Comparison of ENCODE assay signal across 2 cellular contexts in the genomic region with DNA sequence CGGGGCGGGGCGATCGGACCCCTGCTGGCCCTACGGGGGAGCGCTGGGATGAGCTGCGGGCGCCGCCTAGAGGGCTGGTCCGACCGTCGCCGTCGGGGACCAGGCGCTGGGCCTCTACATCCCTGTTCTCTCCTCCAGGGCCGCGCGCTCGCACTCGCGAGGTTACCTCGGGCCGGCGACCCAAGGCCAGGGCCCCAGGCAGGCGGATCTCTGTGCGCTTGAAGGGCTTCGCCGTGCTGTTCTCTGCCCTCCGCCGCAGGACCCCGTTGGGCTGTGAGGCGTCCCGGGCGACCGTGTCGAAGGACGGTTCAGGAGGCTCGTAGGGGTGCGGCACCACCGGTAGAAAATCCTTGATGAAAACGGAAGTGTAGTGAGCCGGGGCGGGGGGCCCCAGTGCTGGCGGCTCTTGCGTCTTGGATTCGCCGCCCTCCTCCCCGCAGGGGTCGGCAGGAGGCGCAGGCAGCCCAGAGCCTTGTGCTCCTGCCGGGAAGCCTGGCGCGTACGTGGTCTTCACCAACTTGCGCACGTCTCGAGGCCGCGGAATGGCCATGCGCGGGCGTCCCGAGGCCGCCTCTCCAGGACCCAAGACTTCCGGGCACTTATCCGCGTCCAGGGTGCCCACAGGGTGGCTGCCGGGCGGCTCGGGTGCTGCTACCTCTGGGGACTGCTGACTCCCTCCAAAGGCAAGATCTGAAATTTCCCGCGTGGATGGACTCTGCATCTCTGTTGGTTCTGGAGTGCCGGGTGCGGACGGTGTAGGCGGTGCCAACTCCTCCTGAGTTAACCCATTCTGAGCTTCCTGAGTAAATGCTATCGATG.
TF ChIP-seq lines count a peak whose summit lies in the region.

No MANE protein-coding gene starts in this region.

TF ChIP-seq in GM12878, 131 proteins besides CTCF, POLR2A, EP300 and RAD21 (continues in another document):
- TF ChIP-seq, protein P1, sequence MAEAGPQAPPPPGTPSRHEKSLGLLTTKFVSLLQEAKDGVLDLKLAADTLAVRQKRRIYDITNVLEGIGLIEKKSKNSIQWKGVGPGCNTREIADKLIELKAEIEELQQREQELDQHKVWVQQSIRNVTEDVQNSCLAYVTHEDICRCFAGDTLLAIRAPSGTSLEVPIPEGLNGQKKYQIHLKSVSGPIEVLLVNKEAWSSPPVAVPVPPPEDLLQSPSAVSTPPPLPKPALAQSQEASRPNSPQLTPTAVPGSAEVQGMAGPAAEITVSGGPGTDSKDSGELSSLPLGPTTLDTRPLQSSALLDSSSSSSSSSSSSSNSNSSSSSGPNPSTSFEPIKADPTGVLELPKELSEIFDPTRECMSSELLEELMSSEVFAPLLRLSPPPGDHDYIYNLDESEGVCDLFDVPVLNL (IDR thresholded peaks at IDR 0.05; ENCODE audit: low read depth, low read length), result peak; percentile 90
- TF ChIP-seq CHD2 (IDR thresholded peaks at IDR 0.05; ENCODE audit: borderline replicate concordance, low read depth, low read length) (no peak; the same call in 1 of the 2 replicates), ZBED1 (IDR thresholded peaks at IDR 0.05; ENCODE audit: borderline replicate concordance) (no peak), SUPT20H (IDR thresholded peaks at IDR 0.05; ENCODE audit: borderline replicate concordance, control insufficient read depth, low read depth, low read length) (no peak), HCFC1 (IDR thresholded peaks at IDR 0.05; ENCODE audit: low read length) (peak; percentile 47; the same call in 1 of the 2 replicates), STAT1 (conservative IDR thresholded peaks at IDR 0.05) (no peak), YY1 (IDR thresholded peaks at IDR 0.05; ENCODE audit: low read depth, low read length) (peak; percentile 77), PML (IDR thresholded peaks at IDR 0.05; ENCODE audit: low read length) (no peak), NRF1 (conservative IDR thresholded peaks at IDR 0.05; ENCODE audit: low read depth, low read length) (0 out of 2 replicates have a peak, but pooled peaks have one; percentile 29), IKZF2 (IDR thresholded peaks at IDR 0.05) (peak in 1 of 2 experiments; percentile 28; a peak in 1 of 4 replicates), HDAC6 (IDR thresholded peaks at IDR 0.05; ENCODE audit: unreplicated experiment) (no peak), SMAD1 (IDR thresholded peaks at IDR 0.05; ENCODE audit: low read depth, partially characterized antibody) (no peak), ELK1 (IDR thresholded peaks at IDR 0.05; ENCODE audit: low read depth, low read length) (no peak; the same call in 1 of the 2 replicates), HDGF (IDR thresholded peaks at IDR 0.05) (peak; percentile 38; the same call in 1 of the 2 replicates), ETV6 (conservative IDR thresholded peaks at IDR 0.05 in 1 of 2, IDR thresholded peaks at IDR 0.05 in 1 of 2; ENCODE audit: borderline replicate concordance in 1 of 2, low read depth in 1 of 2) (peak in 1 of 2 experiments; percentile 42; a peak in 1 of 4 replicates), ATF2 (IDR thresholded peaks at IDR 0.05; ENCODE audit: low read length) (no peak), SPI1 (IDR thresholded peaks at IDR 0.05; ENCODE audit: borderline replicate concordance, insufficient read depth, low read depth, low read length) (peak; percentile 56), ZBTB40 (IDR thresholded peaks at IDR 0.05; ENCODE audit: borderline replicate concordance) (peak; percentile 50), MTA2 (IDR thresholded peaks at IDR 0.05; ENCODE audit: low read depth) (no peak; the same call in 1 of the 2 replicates), SMARCA5 (IDR thresholded peaks at IDR 0.05) (peak; percentile 99), KLF5 (IDR thresholded peaks at IDR 0.05; ENCODE audit: partially characterized antibody) (peak; percentile 18), NR2C1 (IDR thresholded peaks at IDR 0.05) (0 out of 2 replicates have a peak, but pooled peaks have one; percentile 3), LARP7 (IDR thresholded peaks at IDR 0.05) (peak; percentile 57)

TF ChIP-seq in HEK293T, 16 proteins besides CTCF, POLR2A, EP300 and RAD21:
- TF ChIP-seq FOXM1 (IDR thresholded peaks at IDR 0.05; ENCODE audit: borderline replicate concordance) (no peak), TARDBP (IDR thresholded peaks at IDR 0.05) (no peak), ZNF384 (IDR thresholded peaks at IDR 0.05) (no peak), ELF4 (IDR thresholded peaks at IDR 0.05) (no peak), NFRKB (IDR thresholded peaks at IDR 0.05) (no peak), LEF1 (IDR thresholded peaks at IDR 0.05; ENCODE audit: borderline replicate concordance) (no peak), ARNT (IDR thresholded peaks at IDR 0.05) (no peak), HDGF (IDR thresholded peaks at IDR 0.05; ENCODE audit: borderline replicate concordance) (no peak), FOXK2 (IDR thresholded peaks at IDR 0.05) (no peak), CTBP1 (IDR thresholded peaks at IDR 0.05; ENCODE audit: borderline replicate concordance) (no peak)
